ENCODE assay signal across 9 cellular contexts in the genomic region with DNA sequence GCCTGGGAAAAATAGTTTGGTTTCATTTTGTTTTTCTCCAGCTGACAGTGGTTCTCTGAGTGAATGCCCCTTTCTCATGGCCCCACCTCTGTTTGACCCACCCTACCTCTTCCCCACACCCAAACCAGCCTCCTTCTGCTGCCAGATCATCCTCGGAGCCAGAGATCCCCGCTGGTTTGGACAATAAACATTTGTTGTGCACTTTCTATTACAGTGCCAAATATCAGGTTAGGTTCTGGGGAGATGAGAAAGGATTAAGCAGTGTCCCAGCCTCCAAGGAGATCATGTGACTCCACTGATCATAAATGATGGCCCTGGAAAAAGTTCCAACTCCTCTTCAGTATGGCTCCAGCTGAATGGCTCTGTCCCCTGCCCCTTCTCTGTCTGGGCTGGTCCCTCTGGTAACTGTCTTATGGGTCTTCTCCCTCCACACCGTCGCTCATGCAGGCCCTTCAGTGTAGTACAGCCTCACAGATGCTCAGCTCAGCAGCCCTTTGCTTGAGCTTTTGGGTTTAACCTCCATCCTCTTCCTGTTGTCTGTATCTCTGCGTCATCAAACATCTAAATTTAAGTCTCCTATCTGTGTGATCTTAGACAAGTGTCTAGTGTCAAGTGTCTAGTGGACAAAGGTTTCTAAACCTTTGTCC. TPM values are rescaled to one million over a fixed set of nuclear protein-coding genes. Genes with fewer than 3 reads are reported as not detected.
DNase-seq lines count a peak whose midpoint lies in the region; ATAC-seq and TF ChIP-seq lines count a peak whose summit lies in the region.
"Had no signal": no experiment of that assay in that cellular context is flagged by ENCODE, and none has a peak within 500 bp of the region (broad histone marks: within the 10 kb centered on the region; RNA-seq: fewer than 3 reads in every experiment).

No MANE protein-coding gene starts in this region.

- intact Hi-C loops in body of pancreas (cut with DNase I) = loop anchor here (5.0 kb wide), 2 partner anchors 72 to 78 kb away; no protein-coding TSS in a partner anchor

- H3K27me3 ChIP-seq in skeletal muscle satellite cell (ENCODE audit: control insufficient read depth, insufficient read depth, low read length) (no peaks in the 10 kb centered on the region), body of pancreas (no peaks in the 10 kb centered on the region), H7 (ENCODE audit: control insufficient read depth, insufficient read depth, low read length) (no peaks in the 10 kb centered on the region)

- no peaks in the 10 kb centered on the region for H3K27me3 Mint-ChIP-seq in effector memory CD8-positive, alpha-beta T cell

- ATAC-seq in GM18505 (IDR thresholded peaks at IDR 0.05; ENCODE audit: unreplicated experiment) (no peak), body of pancreas (no peak)
- peak; percentile 70 for ATAC-seq in effector memory CD8-positive, alpha-beta T cell (replicated peaks)

- peaks cover 21% of the 10 kb centered on the region for H3K36me3 Mint-ChIP-seq in effector memory CD8-positive, alpha-beta T cell (ENCODE audit: insufficient read depth)

- peak; percentile 49 for TF ChIP-seq POLR2A in GM18505 (IDR thresholded peaks at IDR 0.05; ENCODE audit: borderline replicate concordance, extremely low read depth, insufficient read depth, insufficient read length)
- no peak for TF ChIP-seq POLR2A in body of pancreas (IDR thresholded peaks at IDR 0.05)

- WGBS in body of pancreas, 2 donors = 68 to 77% methylated on average over 5 of the region's 5 CpGs

- H3K36me3 ChIP-seq in skeletal muscle satellite cell (ENCODE audit: insufficient read depth, low read length) = no peaks in the 10 kb centered on the region
- H3K36me3 ChIP-seq in body of pancreas (replicated peaks in 1 of 2; ENCODE audit: insufficient read depth in 1 of 2, low read depth in 2 of 2) = no peaks in the 10 kb centered on the region
- no peaks in the 10 kb centered on the region for H3K36me3 ChIP-seq in H7 (replicated peaks; ENCODE audit: control insufficient read depth, insufficient read depth, low read length)

- no peaks in the 10 kb centered on the region for H3K9me3 ChIP-seq in skeletal muscle satellite cell (replicated peaks; ENCODE audit: low read length)
- H3K9me3 ChIP-seq in body of pancreas = no peaks in the 10 kb centered on the region

- TF ChIP-seq CTCF in body of pancreas (IDR thresholded peaks at IDR 0.05) (no peak), foreskin fibroblast (IDR thresholded peaks at IDR 0.05; ENCODE audit: low read depth, low read length) (no peak)

- H3K4me1 Mint-ChIP-seq in effector memory CD8-positive, alpha-beta T cell (ENCODE audit: low read depth in 2 of 2) = peaks cover 74 to 86% of the 10 kb centered on the region in 2 donors

- H3K9me3 Mint-ChIP-seq in effector memory CD8-positive, alpha-beta T cell = no peaks in the 10 kb centered on the region

- DNase-seq in T-helper 22 cell (ENCODE audit: low read depth) (peak; percentile 67), body of pancreas (no peak), foreskin fibroblast (no peak), H7 (no peak), 8988T (no peak)
- peak; percentile 57 to 69 (median 60) for DNase-seq in effector memory CD8-positive, alpha-beta T cell

- peaks cover 28% of the 10 kb centered on the region for H3K4me1 ChIP-seq in skeletal muscle satellite cell (ENCODE audit: control insufficient read depth, insufficient read depth, low read length)
- peaks cover 26% of the 10 kb centered on the region for H3K4me1 ChIP-seq in body of pancreas

- peak overlapping the region; percentile 72 to 81 for H3K4me3 Mint-ChIP-seq in effector memory CD8-positive, alpha-beta T cell

- H3K4me3 ChIP-seq in skeletal muscle satellite cell (ENCODE audit: low read length) (no peak overlapping the region), body of pancreas (no peak overlapping the region), foreskin fibroblast (ENCODE audit: low read depth in 1 of 2, low read length in 2 of 2) (no peak overlapping the region), H7 (ENCODE audit: insufficient read depth, low read depth, low read length) (no peak overlapping the region)

- H3K4me2 ChIP-seq in skeletal muscle satellite cell (ENCODE audit: low read length) = peak overlapping the region; percentile 19

- H3K27ac Mint-ChIP-seq in effector memory CD8-positive, alpha-beta T cell = peak overlapping the region; percentile 93 to 99

- H3K9ac ChIP-seq in skeletal muscle satellite cell (ENCODE audit: low read depth, low read length) = no peak overlapping the region

- H3K27ac ChIP-seq in body of pancreas = peak overlapping the region in 2 of 4 donors; percentile 45 to 66
- H3K27ac ChIP-seq: VCaP had no signal

RNA-seq across cellular contexts. Expression of a gene that starts 17.1 kb away (rescaled TPM):
- total RNA-seq in skeletal muscle satellite cell (2012; rRNA removed) = 7.6 and 14.4 TPM in 2 replicates
- total RNA-seq in body of pancreas = 10 to 100 TPM; 19.1 to 80.4 TPM
- 13.6 and 14.1 TPM in 2 replicates for total RNA-seq in H7 (2014; rRNA removed; shearing (Covaris generic))

RNA-seq across cellular contexts. Expression of a gene that starts 44.3 kb away (rescaled TPM):
- total RNA-seq in skeletal muscle satellite cell (2012; rRNA removed) = 0.22 and 0.25 TPM in 2 replicates
- total RNA-seq in body of pancreas = 1 to 10 TPM; 2.0 to 4.2 TPM
- 46.4 and 57.1 TPM in 2 replicates for total RNA-seq in H7 (2014; rRNA removed; shearing (Covaris generic))

Comparison
In these comparisons a context has a peak if more than half of its experiments do, and no peak if none do; other contexts are left out.
1. DNase-seq: peak in T-helper 22 cell (single experiment) and effector memory CD8-positive, alpha-beta T cell (3 of 3); none in body of pancreas (0 of 4), foreskin fibroblast (0 of 2), H7 (single experiment) and 8988T (single experiment).